ENCODE assay signal across 21 cellular contexts in genomic region chr2:196743165-196743564, GRCh38.
"Had no signal": no experiment of that assay in that cellular context is flagged by ENCODE, and none has a peak within 500 bp of the region (broad histone marks: within the 10 kb centered on the region; RNA-seq: fewer than 3 reads in every experiment).

No MANE protein-coding gene starts in this region.

- H3K4me1 Mint-ChIP-seq: naive thymus-derived CD8-positive, alpha-beta T cell; nephron progenitor cell; stimulated activated naive CD8-positive, alpha-beta T cell treated with anti-CD3 and anti-CD28 coated beads, Interleukin-15, amount 100 ng/mL, for 72 hours had no signal

- DNase-seq: dermis blood vessel endothelial cell; effector memory CD4-positive, alpha-beta T cell; erythroblast; esophagus squamous epithelium; foreskin melanocyte; kidney; mesenchymal stem cell; naive thymus-derived CD8-positive, alpha-beta T cell; nephron progenitor cell; occipital lobe; ovary; psoas muscle; spleen; stimulated activated CD4-positive, alpha-beta T cell treated with anti-CD3 and anti-CD28 coated beads, Interleukin-2, amount 100 ng/mL, for 48 hours; stimulated activated naive CD4-positive, alpha-beta T cell; stimulated activated naive CD8-positive, alpha-beta T cell treated with anti-CD3 and anti-CD28 coated beads, Interleukin-15, amount 100 ng/mL, for 72 hours; transverse colon had no signal

- H3K4me1 ChIP-seq: esophagus squamous epithelium, psoas muscle, spleen, suprapubic skin, vagina had no signal

- H3K4me3 ChIP-seq: coronary artery, esophagus squamous epithelium, ovary, psoas muscle, skin epidermis, spleen, suprapubic skin, transverse colon, vagina had no signal

- H3K27me3 Mint-ChIP-seq: stimulated activated naive CD8-positive, alpha-beta T cell treated with anti-CD3 and anti-CD28 coated beads, Interleukin-15, amount 100 ng/mL, for 72 hours had no signal

- H3K27me3 ChIP-seq: esophagus squamous epithelium, ovary, spleen, suprapubic skin, transverse colon, vagina had no signal

- H3K36me3 ChIP-seq: esophagus squamous epithelium, ovary, spleen, suprapubic skin, transverse colon, vagina had no signal

- H3K27ac Mint-ChIP-seq: naive thymus-derived CD8-positive, alpha-beta T cell; nephron progenitor cell; stimulated activated naive CD8-positive, alpha-beta T cell treated with anti-CD3 and anti-CD28 coated beads, Interleukin-15, amount 100 ng/mL, for 72 hours had no signal

- H3K4me3 Mint-ChIP-seq: naive thymus-derived CD8-positive, alpha-beta T cell; nephron progenitor cell; stimulated activated naive CD8-positive, alpha-beta T cell treated with anti-CD3 and anti-CD28 coated beads, Interleukin-15, amount 100 ng/mL, for 72 hours had no signal

- H3K9me3 ChIP-seq: esophagus squamous epithelium, ovary, suprapubic skin, vagina had no signal

- H3K27ac ChIP-seq: coronary artery, esophagus squamous epithelium, ovary, psoas muscle, skin epidermis, spleen, suprapubic skin, transverse colon, vagina had no signal
